ENCODE assay signal across 1 cellular context in genomic region chr15:41416742-41417417, GRCh38.
TF ChIP-seq lines count a peak whose summit lies in the region.

RTF1 (plus strand) TSS chr15:41417095; CDS start chr15:41417116, 21 bp downstream.

TF ChIP-seq in K562, 482 proteins besides CTCF, POLR2A, EP300 and RAD21 (continued from another document and continues in another):
- TF ChIP-seq USF2 (CRISPR knock-in tag; IDR thresholded peaks at IDR 0.05), result 0 out of 2 replicates have a peak, but pooled peaks have one; percentile 40
- peak; percentile 92 for TF ChIP-seq CREB1 (IDR thresholded peaks at IDR 0.05)
- peak; percentile 95 for TF ChIP-seq CREB1 (CRISPR knock-in tag; IDR thresholded peaks at IDR 0.05)
- TF ChIP-seq FIP1L1 (IDR thresholded peaks at IDR 0.05; ENCODE audit: low read depth, low read length, poor library complexity, severe bottlenecking), result peak; percentile 46
- 0 out of 2 replicates have a peak, but pooled peaks have one; percentile 22 for TF ChIP-seq RNF2 (IDR thresholded peaks at IDR 0.05)
- no peak for TF ChIP-seq PTRF (tag; IDR thresholded peaks at IDR 0.05)
- TF ChIP-seq ZSCAN29 (IDR thresholded peaks at IDR 0.05), result no peak
- peak; percentile 46; the same call in 1 of the 2 replicates for TF ChIP-seq JUN (IDR thresholded peaks at IDR 0.05; ENCODE audit: borderline replicate concordance, low read depth, low read length)
- TF ChIP-seq JUN (CRISPR knock-in tag; IDR thresholded peaks at IDR 0.05; ENCODE audit: borderline replicate concordance), result no peak; the same call in 1 of the 2 replicates
- TF ChIP-seq SIN3A (IDR thresholded peaks at IDR 0.05; ENCODE audit: borderline replicate concordance in 2 of 2, control insufficient read depth in 1 of 2, low read depth in 2 of 2, low read length in 2 of 2), result peak; percentile 25 to 99; a peak in 3 of 4 replicates
- TF ChIP-seq USF1 (CRISPR knock-in tag; IDR thresholded peaks at IDR 0.05), result peak; percentile 85
- peak; percentile 74; the same call in 1 of the 2 replicates for TF ChIP-seq TFAP4 (CRISPR knock-in tag; IDR thresholded peaks at IDR 0.05; ENCODE audit: borderline replicate concordance)
- peak in 1 of 3 experiments; percentile 66; a peak in 2 of 6 replicates for TF ChIP-seq ZBTB11 (CRISPR knock-in tag; IDR thresholded peaks at IDR 0.05)
- TF ChIP-seq FOXJ3 (CRISPR knock-in tag; IDR thresholded peaks at IDR 0.05), result no peak
- TF ChIP-seq SRSF3 (IDR thresholded peaks at IDR 0.05; ENCODE audit: insufficient read depth, low read length), result no peak
- TF ChIP-seq MEIS2 (IDR thresholded peaks at IDR 0.05; ENCODE audit: partially characterized antibody), result peak; percentile 22
- peak; percentile 85 for TF ChIP-seq SUPT5H (IDR thresholded peaks at IDR 0.05)
- peak; percentile 97 for TF ChIP-seq MAX (CRISPR knock-in tag; IDR thresholded peaks at IDR 0.05)
- no peak for TF ChIP-seq KDM2B (CRISPR knock-in tag; IDR thresholded peaks at IDR 0.05)
- no peak for TF ChIP-seq SMARCA5 (IDR thresholded peaks at IDR 0.05)
- peak; percentile 96 for TF ChIP-seq CREM (IDR thresholded peaks at IDR 0.05; ENCODE audit: low read depth)
- TF ChIP-seq SRF (CRISPR knock-in tag; IDR thresholded peaks at IDR 0.05), result peak in 1 of 2 experiments; percentile 17; a peak in 1 of 4 replicates
- no peak for TF ChIP-seq FOS (IDR thresholded peaks at IDR 0.05; ENCODE audit: extremely low read depth, insufficient read length)
- no peak for TF ChIP-seq MTA2 (IDR thresholded peaks at IDR 0.05; ENCODE audit: low read depth)
- TF ChIP-seq ZNF232 (CRISPR knock-in tag; IDR thresholded peaks at IDR 0.05), result 0 out of 2 replicates have a peak, but pooled peaks have one; percentile 39
- TF ChIP-seq ATF7 (IDR thresholded peaks at IDR 0.05), result peak; percentile 43; the same call in 1 of the 2 replicates
- TF ChIP-seq POLR2H (tag; IDR thresholded peaks at IDR 0.05; ENCODE audit: low read depth), result peak; percentile 32; the same call in 1 of the 2 replicates
- TF ChIP-seq HDAC2 (IDR thresholded peaks at IDR 0.05), result peak; percentile 63
- 0 out of 2 replicates have a peak, but pooled peaks have one; percentile 52 for TF ChIP-seq ZNF431 (CRISPR knock-in tag; IDR thresholded peaks at IDR 0.05)
- TF ChIP-seq TAF7 (tag; IDR thresholded peaks at IDR 0.05), result peak; percentile 47; the same call in 1 of the 2 replicates
- TF ChIP-seq RBM34 (IDR thresholded peaks at IDR 0.05; ENCODE audit: borderline replicate concordance, insufficient read depth, low read length), result no peak
- peak; percentile 21; the same call in 1 of the 2 replicates for TF ChIP-seq MBD2 (IDR thresholded peaks at IDR 0.05; ENCODE audit: borderline replicate concordance, low read depth)
- TF ChIP-seq ID3 (CRISPR knock-in tag; IDR thresholded peaks at IDR 0.05), result no peak
- TF ChIP-seq ID3 (tag; IDR thresholded peaks at IDR 0.05), result no peak
- no peak for TF ChIP-seq HMBOX1 (IDR thresholded peaks at IDR 0.05)
- peak; percentile 62; the same call in 1 of the 2 replicates for TF ChIP-seq FOXP1 (CRISPR knock-in tag; IDR thresholded peaks at IDR 0.05)
- peak; percentile 57 to 58; a peak in 2 of 4 replicates for TF ChIP-seq FOXK2 (conservative IDR thresholded peaks at IDR 0.05 in 1 of 2, IDR thresholded peaks at IDR 0.05 in 1 of 2; ENCODE audit: low read depth in 2 of 2)
- peak; percentile 79 for TF ChIP-seq TAF1 (IDR thresholded peaks at IDR 0.05; ENCODE audit: control insufficient read depth, extremely low read depth, insufficient read depth, low read length, severe bottlenecking)
- peak; percentile 39 for TF ChIP-seq HNRNPLL (IDR thresholded peaks at IDR 0.05; ENCODE audit: low read depth, low read length, poor library complexity, severe bottlenecking)
- TF ChIP-seq PML (IDR thresholded peaks at IDR 0.05; ENCODE audit: low read length), result peak; percentile 59; the same call in 1 of the 2 replicates
- TF ChIP-seq ZNF639 (CRISPR knock-in tag; conservative IDR thresholded peaks at IDR 0.05 in 1 of 2, IDR thresholded peaks at IDR 0.05 in 1 of 2), result 0 out of 4 replicates have a peak, but pooled peaks have one; percentile 2 to 32
- peak; percentile 52; the same call in 1 of the 2 replicates for TF ChIP-seq TOE1 (IDR thresholded peaks at IDR 0.05; ENCODE audit: borderline replicate concordance)
- no peak for TF ChIP-seq TOE1 (CRISPR knock-in tag; IDR thresholded peaks at IDR 0.05; ENCODE audit: borderline replicate concordance, low read depth)
- TF ChIP-seq MXI1 (IDR thresholded peaks at IDR 0.05; ENCODE audit: low read depth, low read length), result peak; percentile 91
- 0 out of 2 replicates have a peak, but pooled peaks have one; percentile 22 for TF ChIP-seq ATF6 (CRISPR knock-in tag; IDR thresholded peaks at IDR 0.05)
- 0 out of 4 replicates have a peak, but pooled peaks of 1 of the 2 experiments have one; percentile 11 for TF ChIP-seq FOXA3 (CRISPR knock-in tag; conservative IDR thresholded peaks at IDR 0.05 in 1 of 2, IDR thresholded peaks at IDR 0.05 in 1 of 2)
- TF ChIP-seq BHLHE40 (IDR thresholded peaks at IDR 0.05; ENCODE audit: low read length), result peak; percentile 79
- 0 out of 2 replicates have a peak, but pooled peaks have one; percentile 22 for TF ChIP-seq ZNF592 (IDR thresholded peaks at IDR 0.05)
- TF ChIP-seq BRCA1 (IDR thresholded peaks at IDR 0.05), result no peak
- no peak for TF ChIP-seq BRCA1 (CRISPR knock-in tag; IDR thresholded peaks at IDR 0.05)
- TF ChIP-seq ZNF644 (tag; IDR thresholded peaks at IDR 0.05; ENCODE audit: low read depth), result no peak
- no peak for TF ChIP-seq NR2C2 (CRISPR knock-in tag; IDR thresholded peaks at IDR 0.05)
- peak; percentile 71; the same call in 1 of the 2 replicates for TF ChIP-seq NR2C2 (tag; IDR thresholded peaks at IDR 0.05)
